In the genomic region with DNA sequence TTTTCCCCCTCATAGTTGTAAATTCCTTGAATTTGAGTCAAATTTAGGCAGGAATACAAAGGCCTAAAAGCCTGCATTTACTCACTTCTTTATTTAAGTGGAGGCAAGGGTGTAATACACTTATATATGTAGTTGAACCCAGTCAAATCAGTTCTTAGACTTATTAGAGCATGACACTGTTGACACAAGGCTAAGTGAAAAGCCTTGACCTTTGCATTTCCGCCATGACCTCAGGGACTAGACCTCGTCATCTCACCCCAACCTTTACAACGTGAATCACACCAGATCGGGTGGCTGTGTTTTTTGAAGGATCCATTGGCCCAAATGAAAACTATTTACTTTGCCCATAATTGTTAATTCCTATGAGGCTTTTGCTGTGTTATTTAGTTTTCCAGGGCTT, we compare ENCODE assay signal across 1 cellular context.
TF ChIP-seq lines count a peak whose summit lies in the region.

No MANE protein-coding gene starts in this region.

TF ChIP-seq in HepG2, 621 proteins besides CTCF, POLR2A, EP300 and RAD21 (continued from another document):
- no peak for TF ChIP-seq ZIK1 (CRISPR knock-in tag; IDR thresholded peaks at IDR 0.05; ENCODE audit: borderline replicate concordance, low read depth)
- TF ChIP-seq ZNF616 (CRISPR knock-in tag; IDR thresholded peaks at IDR 0.05; ENCODE audit: low read depth): no peak
- peak; percentile 29; the same call in 1 of the 2 replicates for TF ChIP-seq ZNF652 (CRISPR knock-in tag; IDR thresholded peaks at IDR 0.05; ENCODE audit: borderline replicate concordance, low read depth)
- no peak for TF ChIP-seq ZNF777 (CRISPR knock-in tag; IDR thresholded peaks at IDR 0.05)
- TF ChIP-seq ELF3 (CRISPR knock-in tag; IDR thresholded peaks at IDR 0.05): peak; percentile 87
- TF ChIP-seq NFIC (IDR thresholded peaks at IDR 0.05; ENCODE audit: low read length): peak; percentile 84
- no peak for TF ChIP-seq KLF12 (CRISPR knock-in tag; IDR thresholded peaks at IDR 0.05; ENCODE audit: borderline replicate concordance)
- TF ChIP-seq, protein P1, sequence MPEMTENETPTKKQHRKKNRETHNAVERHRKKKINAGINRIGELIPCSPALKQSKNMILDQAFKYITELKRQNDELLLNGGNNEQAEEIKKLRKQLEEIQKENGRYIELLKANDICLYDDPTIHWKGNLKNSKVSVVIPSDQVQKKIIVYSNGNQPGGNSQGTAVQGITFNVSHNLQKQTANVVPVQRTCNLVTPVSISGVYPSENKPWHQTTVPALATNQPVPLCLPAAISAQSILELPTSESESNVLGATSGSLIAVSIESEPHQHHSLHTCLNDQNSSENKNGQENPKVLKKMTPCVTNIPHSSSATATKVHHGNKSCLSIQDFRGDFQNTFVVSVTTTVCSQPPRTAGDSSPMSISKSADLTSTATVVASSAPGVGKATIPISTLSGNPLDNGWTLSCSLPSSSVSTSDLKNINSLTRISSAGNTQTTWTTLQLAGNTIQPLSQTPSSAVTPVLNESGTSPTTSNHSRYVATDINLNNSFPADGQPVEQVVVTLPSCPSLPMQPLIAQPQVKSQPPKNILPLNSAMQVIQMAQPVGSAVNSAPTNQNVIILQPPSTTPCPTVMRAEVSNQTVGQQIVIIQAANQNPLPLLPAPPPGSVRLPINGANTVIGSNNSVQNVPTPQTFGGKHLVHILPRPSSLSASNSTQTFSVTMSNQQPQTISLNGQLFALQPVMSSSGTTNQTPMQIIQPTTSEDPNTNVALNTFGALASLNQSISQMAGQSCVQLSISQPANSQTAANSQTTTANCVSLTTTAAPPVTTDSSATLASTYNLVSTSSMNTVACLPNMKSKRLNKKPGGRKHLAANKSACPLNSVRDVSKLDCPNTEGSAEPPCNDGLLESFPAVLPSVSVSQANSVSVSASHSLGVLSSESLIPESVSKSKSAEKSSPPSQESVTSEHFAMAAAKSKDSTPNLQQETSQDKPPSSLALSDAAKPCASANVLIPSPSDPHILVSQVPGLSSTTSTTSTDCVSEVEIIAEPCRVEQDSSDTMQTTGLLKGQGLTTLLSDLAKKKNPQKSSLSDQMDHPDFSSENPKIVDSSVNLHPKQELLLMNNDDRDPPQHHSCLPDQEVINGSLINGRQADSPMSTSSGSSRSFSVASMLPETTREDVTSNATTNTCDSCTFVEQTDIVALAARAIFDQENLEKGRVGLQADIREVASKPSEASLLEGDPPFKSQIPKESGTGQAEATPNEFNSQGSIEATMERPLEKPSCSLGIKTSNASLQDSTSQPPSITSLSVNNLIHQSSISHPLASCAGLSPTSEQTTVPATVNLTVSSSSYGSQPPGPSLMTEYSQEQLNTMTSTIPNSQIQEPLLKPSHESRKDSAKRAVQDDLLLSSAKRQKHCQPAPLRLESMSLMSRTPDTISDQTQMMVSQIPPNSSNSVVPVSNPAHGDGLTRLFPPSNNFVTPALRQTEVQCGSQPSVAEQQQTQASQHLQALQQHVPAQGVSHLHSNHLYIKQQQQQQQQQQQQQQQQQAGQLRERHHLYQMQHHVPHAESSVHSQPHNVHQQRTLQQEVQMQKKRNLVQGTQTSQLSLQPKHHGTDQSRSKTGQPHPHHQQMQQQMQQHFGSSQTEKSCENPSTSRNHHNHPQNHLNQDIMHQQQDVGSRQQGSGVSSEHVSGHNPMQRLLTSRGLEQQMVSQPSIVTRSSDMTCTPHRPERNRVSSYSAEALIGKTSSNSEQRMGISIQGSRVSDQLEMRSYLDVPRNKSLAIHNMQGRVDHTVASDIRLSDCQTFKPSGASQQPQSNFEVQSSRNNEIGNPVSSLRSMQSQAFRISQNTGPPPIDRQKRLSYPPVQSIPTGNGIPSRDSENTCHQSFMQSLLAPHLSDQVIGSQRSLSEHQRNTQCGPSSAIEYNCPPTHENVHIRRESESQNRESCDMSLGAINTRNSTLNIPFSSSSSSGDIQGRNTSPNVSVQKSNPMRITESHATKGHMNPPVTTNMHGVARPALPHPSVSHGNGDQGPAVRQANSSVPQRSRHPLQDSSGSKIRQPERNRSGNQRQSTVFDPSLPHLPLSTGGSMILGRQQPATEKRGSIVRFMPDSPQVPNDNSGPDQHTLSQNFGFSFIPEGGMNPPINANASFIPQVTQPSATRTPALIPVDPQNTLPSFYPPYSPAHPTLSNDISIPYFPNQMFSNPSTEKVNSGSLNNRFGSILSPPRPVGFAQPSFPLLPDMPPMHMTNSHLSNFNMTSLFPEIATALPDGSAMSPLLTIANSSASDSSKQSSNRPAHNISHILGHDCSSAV (CRISPR knock-in tag; IDR thresholded peaks at IDR 0.05; ENCODE audit: borderline replicate concordance): no peak
- TF ChIP-seq ZMYM3 (CRISPR knock-in tag; IDR thresholded peaks at IDR 0.05): no peak
- no peak for TF ChIP-seq PAF1 (CRISPR knock-in tag; IDR thresholded peaks at IDR 0.05)
- no peak for TF ChIP-seq ZNF562 (CRISPR knock-in tag; IDR thresholded peaks at IDR 0.05; ENCODE audit: borderline replicate concordance)
- TF ChIP-seq SAP130 (CRISPR knock-in tag; IDR thresholded peaks at IDR 0.05; ENCODE audit: low read depth): peak; percentile 77
- TF ChIP-seq, protein P2, sequence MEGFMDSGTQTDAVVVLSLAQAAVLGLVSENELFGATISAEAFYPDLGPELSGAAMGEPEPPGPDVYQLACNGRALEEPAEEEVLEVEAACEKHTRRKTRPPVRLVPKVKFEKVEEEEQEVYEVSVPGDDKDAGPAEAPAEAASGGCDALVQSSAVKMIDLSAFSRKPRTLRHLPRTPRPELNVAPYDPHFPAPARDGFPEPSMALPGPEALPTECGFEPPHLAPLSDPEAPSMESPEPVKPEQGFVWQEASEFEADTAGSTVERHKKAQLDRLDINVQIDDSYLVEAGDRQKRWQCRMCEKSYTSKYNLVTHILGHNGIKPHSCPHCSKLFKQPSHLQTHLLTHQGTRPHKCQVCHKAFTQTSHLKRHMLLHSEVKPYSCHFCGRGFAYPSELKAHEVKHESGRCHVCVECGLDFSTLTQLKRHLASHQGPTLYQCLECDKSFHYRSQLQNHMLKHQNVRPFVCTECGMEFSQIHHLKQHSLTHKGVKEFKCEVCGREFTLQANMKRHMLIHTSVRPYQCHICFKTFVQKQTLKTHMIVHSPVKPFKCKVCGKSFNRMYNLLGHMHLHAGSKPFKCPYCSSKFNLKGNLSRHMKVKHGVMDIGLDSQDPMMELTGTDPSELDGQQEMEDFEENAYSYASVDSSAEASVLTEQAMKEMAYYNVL (CRISPR knock-in tag; IDR thresholded peaks at IDR 0.05; ENCODE audit: borderline replicate concordance): no peak
- peak; percentile 93 for TF ChIP-seq GATAD2A (CRISPR knock-in tag; IDR thresholded peaks at IDR 0.05)
- TF ChIP-seq, protein P3, sequence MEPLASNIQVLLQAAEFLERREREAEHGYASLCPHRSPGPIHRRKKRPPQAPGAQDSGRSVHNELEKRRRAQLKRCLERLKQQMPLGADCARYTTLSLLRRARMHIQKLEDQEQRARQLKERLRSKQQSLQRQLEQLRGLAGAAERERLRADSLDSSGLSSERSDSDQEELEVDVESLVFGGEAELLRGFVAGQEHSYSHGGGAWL (CRISPR knock-in tag; IDR thresholded peaks at IDR 0.05): no peak
- TF ChIP-seq, protein P4, sequence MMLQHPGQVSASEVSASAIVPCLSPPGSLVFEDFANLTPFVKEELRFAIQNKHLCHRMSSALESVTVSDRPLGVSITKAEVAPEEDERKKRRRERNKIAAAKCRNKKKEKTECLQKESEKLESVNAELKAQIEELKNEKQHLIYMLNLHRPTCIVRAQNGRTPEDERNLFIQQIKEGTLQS (CRISPR knock-in tag; IDR thresholded peaks at IDR 0.05): peak; percentile 46; the same call in 1 of the 2 replicates
- 0 out of 2 replicates have a peak, but pooled peaks have one; percentile 19 for TF ChIP-seq PHF21A (CRISPR knock-in tag; IDR thresholded peaks at IDR 0.05)
- TF ChIP-seq, protein P5, sequence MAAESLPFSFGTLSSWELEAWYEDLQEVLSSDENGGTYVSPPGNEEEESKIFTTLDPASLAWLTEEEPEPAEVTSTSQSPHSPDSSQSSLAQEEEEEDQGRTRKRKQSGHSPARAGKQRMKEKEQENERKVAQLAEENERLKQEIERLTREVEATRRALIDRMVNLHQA (CRISPR knock-in tag; IDR thresholded peaks at IDR 0.05): no peak
- no peak for TF ChIP-seq CHCHD3 (CRISPR knock-in tag; IDR thresholded peaks at IDR 0.05)
